Comparison of ENCODE assay signal across 8 cellular contexts in the genomic region with DNA sequence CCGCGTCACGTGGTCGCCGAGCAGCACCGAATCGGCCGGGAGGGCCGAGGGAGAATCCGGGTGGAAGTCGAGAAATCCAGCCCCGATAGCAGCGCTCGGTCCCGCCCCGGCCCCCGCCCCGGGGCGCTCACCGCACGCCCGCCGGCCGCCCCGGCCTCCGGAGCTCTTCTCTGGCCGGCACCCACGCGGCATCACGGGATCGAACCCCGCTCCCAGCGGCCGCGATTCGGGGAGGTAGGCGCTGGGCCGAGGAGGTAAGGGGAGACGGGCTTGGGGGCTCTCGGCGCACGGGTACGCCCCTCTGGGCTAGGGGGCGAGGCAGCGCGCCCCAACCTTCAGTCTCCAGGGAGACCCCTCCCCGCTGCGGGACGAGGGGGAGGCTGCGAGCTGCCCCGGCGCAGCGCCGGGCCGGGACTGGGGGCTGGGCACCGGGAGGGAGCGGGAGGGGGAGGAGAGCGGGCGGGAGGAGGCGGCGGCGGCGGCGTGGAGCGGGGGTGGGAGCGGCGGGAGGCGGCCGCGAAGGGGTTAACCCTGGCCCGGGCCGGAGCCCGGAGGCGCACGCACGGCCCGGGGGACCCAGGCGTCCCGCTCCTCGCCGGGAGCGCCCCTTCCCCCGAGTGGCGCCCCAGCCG. TPM values are rescaled to one million over a fixed set of nuclear protein-coding genes. Genes with fewer than 3 reads are reported as not detected.
DNase-seq lines count a peak whose midpoint lies in the region; ATAC-seq and TF ChIP-seq lines count a peak whose summit lies in the region.

No MANE protein-coding gene starts in this region.

- no peak overlapping the region for H3K27ac ChIP-seq in OCI-LY1 (ENCODE audit: low read depth, low read length, poor library complexity, severe bottlenecking)
- peak overlapping the region; percentile 99 for H3K27ac ChIP-seq in right cardiac atrium (ENCODE audit: low read length)

- ATAC-seq in right cardiac atrium, result peak; percentile 57 to 65
- ATAC-seq in HG03039 (IDR thresholded peaks at IDR 0.05; ENCODE audit: unreplicated experiment), result no peak

- no peaks in the 10 kb centered on the region for H3F3A ChIP-seq in OCI-LY1 (ENCODE audit: insufficient read depth, low read length)

- H3K4me3 ChIP-seq in OCI-LY1 (ENCODE audit: low read depth, low read length, poor library complexity, severe bottlenecking) (peak overlapping the region; percentile 83), right cardiac atrium (ENCODE audit: low read length) (peak overlapping the region; percentile 100)

- H3K36me3 ChIP-seq in OCI-LY1 (ENCODE audit: insufficient read depth, low read length), result no peaks in the 10 kb centered on the region

- H3K4me1 ChIP-seq in OCI-LY1 (ENCODE audit: insufficient read depth, low read length, severe bottlenecking), result peaks cover 25% of the 10 kb centered on the region
- peaks cover 31% of the 10 kb centered on the region for H3K4me1 ChIP-seq in right cardiac atrium (ENCODE audit: control insufficient read depth, insufficient read depth, low read length)

- intact Hi-C loops in right cardiac atrium (cut with DNase I), result loop anchor here (5.0 kb wide), 1 partner anchor 36 kb away; no protein-coding TSS in a partner anchor

- H3K4me2 ChIP-seq in OCI-LY1 (ENCODE audit: low read length), result peak overlapping the region; percentile 86

- H2AFZ ChIP-seq in OCI-LY1 (ENCODE audit: low read length), result no peak overlapping the region

- no peaks in the 10 kb centered on the region for H3K79me2 ChIP-seq in OCI-LY1 (ENCODE audit: insufficient read depth, low read length)

- H3K9me3 ChIP-seq in OCI-LY1 (ENCODE audit: low read length) (no peaks in the 10 kb centered on the region), right cardiac atrium (ENCODE audit: control insufficient read depth, low read length) (no peaks in the 10 kb centered on the region)

- WGBS in right cardiac atrium, result under 1% methylated on average over 84 of the region's 85 CpGs

- H3K9me2 ChIP-seq in OCI-LY1 (ENCODE audit: low read depth, low read length), result no peaks in the 10 kb centered on the region

- H4K20me1 ChIP-seq in OCI-LY1 (ENCODE audit: insufficient read depth, low read length), result no peaks in the 10 kb centered on the region

- DNase-seq in activated T-cell treated with anti-CD3 and anti-CD28 coated beads for 1 hour (ENCODE audit: low read depth) (peak; percentile 5), amniotic epithelial cell (ENCODE audit: low read depth) (peak; percentile 48), right cardiac atrium (peak; percentile 81 to 92 (median 92)), retina (peak; percentile 70), DMS114 treated with DMSO at 0.1 percent for 48 hours (lab: John Stamatoyannopoulos, UW; ENCODE audit: unreplicated experiment) (no peak)
- no peak for DNase-seq in activated T-cell treated with anti-CD3 and anti-CD28 coated beads, Interleukin-2, amount 50 U/mL, for 1 hour

- H3K27me3 ChIP-seq in OCI-LY1 (ENCODE audit: insufficient read depth, low read length), result peaks cover 6% of the 10 kb centered on the region; the same call in 1 of the 2 replicates
- H3K27me3 ChIP-seq in right cardiac atrium (ENCODE audit: control insufficient read depth, insufficient read depth), result no peaks in the 10 kb centered on the region

- TF ChIP-seq CTCF in OCI-LY1 (IDR thresholded peaks at IDR 0.05; ENCODE audit: low read length), result no peak

- peak overlapping the region; percentile 73 for H3K9ac ChIP-seq in OCI-LY1 (ENCODE audit: low read length)

RNA-seq across cellular contexts. Expression of a gene that starts 22.0 kb away (rescaled TPM):
- total RNA-seq in right cardiac atrium, result 10 to 100 TPM; 53.1 to 67.8 (median 58.7) TPM
- polyA plus RNA-seq in right cardiac atrium, result 45.9 TPM

RNA-seq across cellular contexts. Expression of a gene that starts 36.3 kb away (rescaled TPM):
- 1,000 to 10,000 TPM; 1,254 to 1,552 (median 1,386) TPM for total RNA-seq in right cardiac atrium
- 1,870 TPM for polyA plus RNA-seq in right cardiac atrium

Comparison
In these comparisons a context has a peak if more than half of its experiments do, and no peak if none do; other contexts are left out.
1. DNase-seq: peak in activated T-cell treated with anti-CD3 and anti-CD28 coated beads for 1 hour (single experiment), amniotic epithelial cell (single experiment), right cardiac atrium (3 of 3) and retina (single experiment); none in activated T-cell treated with anti-CD3 and anti-CD28 coated beads, Interleukin-2, amount 50 U/mL, for 1 hour (single experiment) and DMS114 treated with DMSO at 0.1 percent for 48 hours (single experiment).